ENCODE assay signal across 1 cellular context in the genomic region with DNA sequence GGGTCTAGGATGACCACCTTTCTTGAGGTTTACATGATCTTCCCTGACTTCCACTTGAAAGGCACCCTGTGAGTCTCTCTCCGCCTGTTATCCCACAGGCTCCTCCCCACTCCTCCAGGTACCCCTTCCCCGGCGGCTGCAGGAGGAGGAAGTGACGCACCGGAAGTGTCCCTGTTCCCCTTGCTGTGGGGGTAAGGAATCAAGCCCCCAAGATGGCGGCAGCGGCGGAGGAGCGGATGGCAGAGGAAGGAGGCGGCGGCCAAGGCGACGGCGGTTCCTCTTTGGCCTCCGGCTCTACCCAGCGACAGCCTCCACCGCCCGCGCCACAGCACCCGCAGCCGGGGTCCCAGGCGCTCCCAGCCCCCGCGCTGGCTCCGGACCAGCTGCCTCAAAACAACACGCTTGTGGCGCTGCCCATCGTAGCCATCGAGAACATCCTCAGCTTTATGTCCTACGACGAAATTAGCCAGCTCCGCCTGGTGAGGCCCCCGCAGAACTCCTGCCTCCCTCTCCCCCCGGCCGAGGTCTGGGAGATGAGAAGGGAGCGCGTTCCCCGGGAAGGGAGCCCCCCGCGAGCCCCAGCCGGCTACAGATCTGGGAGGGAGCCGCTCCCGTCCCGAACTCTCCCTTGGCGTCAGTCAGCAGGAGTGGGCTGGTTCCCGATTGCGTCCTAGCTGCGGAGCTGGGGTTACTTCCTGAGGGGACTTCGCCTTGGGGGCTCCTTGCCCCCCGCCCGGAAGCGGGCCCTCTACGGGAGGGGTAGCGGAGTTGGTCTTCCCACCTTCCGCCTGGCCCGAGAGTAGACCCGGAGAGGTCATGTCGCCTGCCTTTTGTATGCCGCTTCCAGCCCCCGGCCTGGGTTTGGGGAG.
A peak's percentile ranks its signal among the peaks of the same experiment; 100 is the strongest.
TF ChIP-seq lines count a peak whose summit lies in the region.

A gene with protein sequence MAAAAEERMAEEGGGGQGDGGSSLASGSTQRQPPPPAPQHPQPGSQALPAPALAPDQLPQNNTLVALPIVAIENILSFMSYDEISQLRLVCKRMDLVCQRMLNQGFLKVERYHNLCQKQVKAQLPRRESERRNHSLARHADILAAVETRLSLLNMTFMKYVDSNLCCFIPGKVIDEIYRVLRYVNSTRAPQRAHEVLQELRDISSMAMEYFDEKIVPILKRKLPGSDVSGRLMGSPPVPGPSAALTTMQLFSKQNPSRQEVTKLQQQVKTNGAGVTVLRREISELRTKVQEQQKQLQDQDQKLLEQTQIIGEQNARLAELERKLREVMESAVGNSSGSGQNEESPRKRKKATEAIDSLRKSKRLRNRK (plus strand): TSS at position 194 of the 869 bp plus-strand sequence. CDS start 19 bp downstream, at position 213.

TF ChIP-seq in HepG2, 621 proteins besides CTCF, POLR2A, EP300 and RAD21 (continued from another document and continues in another):
- TF ChIP-seq, protein P1, sequence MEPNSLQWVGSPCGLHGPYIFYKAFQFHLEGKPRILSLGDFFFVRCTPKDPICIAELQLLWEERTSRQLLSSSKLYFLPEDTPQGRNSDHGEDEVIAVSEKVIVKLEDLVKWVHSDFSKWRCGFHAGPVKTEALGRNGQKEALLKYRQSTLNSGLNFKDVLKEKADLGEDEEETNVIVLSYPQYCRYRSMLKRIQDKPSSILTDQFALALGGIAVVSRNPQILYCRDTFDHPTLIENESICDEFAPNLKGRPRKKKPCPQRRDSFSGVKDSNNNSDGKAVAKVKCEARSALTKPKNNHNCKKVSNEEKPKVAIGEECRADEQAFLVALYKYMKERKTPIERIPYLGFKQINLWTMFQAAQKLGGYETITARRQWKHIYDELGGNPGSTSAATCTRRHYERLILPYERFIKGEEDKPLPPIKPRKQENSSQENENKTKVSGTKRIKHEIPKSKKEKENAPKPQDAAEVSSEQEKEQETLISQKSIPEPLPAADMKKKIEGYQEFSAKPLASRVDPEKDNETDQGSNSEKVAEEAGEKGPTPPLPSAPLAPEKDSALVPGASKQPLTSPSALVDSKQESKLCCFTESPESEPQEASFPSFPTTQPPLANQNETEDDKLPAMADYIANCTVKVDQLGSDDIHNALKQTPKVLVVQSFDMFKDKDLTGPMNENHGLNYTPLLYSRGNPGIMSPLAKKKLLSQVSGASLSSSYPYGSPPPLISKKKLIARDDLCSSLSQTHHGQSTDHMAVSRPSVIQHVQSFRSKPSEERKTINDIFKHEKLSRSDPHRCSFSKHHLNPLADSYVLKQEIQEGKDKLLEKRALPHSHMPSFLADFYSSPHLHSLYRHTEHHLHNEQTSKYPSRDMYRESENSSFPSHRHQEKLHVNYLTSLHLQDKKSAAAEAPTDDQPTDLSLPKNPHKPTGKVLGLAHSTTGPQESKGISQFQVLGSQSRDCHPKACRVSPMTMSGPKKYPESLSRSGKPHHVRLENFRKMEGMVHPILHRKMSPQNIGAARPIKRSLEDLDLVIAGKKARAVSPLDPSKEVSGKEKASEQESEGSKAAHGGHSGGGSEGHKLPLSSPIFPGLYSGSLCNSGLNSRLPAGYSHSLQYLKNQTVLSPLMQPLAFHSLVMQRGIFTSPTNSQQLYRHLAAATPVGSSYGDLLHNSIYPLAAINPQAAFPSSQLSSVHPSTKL (CRISPR knock-in tag; IDR thresholded peaks at IDR 0.05) = peak; percentile 45; the same call in 1 of the 2 replicates
- peak; percentile 61 for TF ChIP-seq ZFX (CRISPR knock-in tag; IDR thresholded peaks at IDR 0.05; ENCODE audit: low read depth)
- TF ChIP-seq ZNF33A (CRISPR knock-in tag; IDR thresholded peaks at IDR 0.05; ENCODE audit: borderline replicate concordance) = no peak
- no peak for TF ChIP-seq HIVEP1 (CRISPR knock-in tag; IDR thresholded peaks at IDR 0.05)
- 0 out of 2 replicates have a peak, but pooled peaks have one; percentile 63 for TF ChIP-seq ZNF615 (CRISPR knock-in tag; IDR thresholded peaks at IDR 0.05; ENCODE audit: borderline replicate concordance)
- no peak for TF ChIP-seq ZNF557 (CRISPR knock-in tag; IDR thresholded peaks at IDR 0.05)
- TF ChIP-seq, protein P2, sequence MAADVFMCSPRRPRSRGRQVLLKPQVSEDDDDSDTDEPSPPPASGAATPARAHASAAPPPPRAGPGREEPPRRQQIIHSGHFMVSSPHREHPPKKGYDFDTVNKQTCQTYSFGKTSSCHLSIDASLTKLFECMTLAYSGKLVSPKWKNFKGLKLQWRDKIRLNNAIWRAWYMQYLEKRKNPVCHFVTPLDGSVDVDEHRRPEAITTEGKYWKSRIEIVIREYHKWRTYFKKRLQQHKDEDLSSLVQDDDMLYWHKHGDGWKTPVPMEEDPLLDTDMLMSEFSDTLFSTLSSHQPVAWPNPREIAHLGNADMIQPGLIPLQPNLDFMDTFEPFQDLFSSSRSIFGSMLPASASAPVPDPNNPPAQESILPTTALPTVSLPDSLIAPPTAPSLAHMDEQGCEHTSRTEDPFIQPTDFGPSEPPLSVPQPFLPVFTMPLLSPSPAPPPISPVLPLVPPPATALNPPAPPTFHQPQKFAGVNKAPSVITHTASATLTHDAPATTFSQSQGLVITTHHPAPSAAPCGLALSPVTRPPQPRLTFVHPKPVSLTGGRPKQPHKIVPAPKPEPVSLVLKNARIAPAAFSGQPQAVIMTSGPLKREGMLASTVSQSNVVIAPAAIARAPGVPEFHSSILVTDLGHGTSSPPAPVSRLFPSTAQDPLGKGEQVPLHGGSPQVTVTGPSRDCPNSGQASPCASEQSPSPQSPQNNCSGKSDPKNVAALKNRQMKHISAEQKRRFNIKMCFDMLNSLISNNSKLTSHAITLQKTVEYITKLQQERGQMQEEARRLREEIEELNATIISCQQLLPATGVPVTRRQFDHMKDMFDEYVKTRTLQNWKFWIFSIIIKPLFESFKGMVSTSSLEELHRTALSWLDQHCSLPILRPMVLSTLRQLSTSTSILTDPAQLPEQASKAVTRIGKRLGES (CRISPR knock-in tag; IDR thresholded peaks at IDR 0.05; ENCODE audit: borderline replicate concordance) = 0 out of 2 replicates have a peak, but pooled peaks have one; percentile 40
- peak; percentile 94 for TF ChIP-seq GATAD1 (CRISPR knock-in tag; IDR thresholded peaks at IDR 0.05)
- no peak for TF ChIP-seq ZNF24 (IDR thresholded peaks at IDR 0.05)
- TF ChIP-seq ZNF460 (CRISPR knock-in tag; IDR thresholded peaks at IDR 0.05; ENCODE audit: borderline replicate concordance) = no peak
- TF ChIP-seq, protein P3, sequence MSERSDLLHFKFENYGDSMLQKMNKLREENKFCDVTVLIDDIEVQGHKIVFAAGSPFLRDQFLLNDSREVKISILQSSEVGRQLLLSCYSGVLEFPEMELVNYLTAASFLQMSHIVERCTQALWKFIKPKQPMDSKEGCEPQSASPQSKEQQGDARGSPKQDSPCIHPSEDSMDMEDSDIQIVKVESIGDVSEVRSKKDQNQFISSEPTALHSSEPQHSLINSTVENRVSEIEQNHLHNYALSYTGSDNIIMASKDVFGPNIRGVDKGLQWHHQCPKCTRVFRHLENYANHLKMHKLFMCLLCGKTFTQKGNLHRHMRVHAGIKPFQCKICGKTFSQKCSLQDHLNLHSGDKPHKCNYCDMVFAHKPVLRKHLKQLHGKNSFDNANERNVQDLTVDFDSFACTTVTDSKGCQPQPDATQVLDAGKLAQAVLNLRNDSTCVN (CRISPR knock-in tag; IDR thresholded peaks at IDR 0.05; ENCODE audit: borderline replicate concordance) = 0 out of 2 replicates have a peak, but pooled peaks have one; percentile 34
- TF ChIP-seq, protein P4, sequence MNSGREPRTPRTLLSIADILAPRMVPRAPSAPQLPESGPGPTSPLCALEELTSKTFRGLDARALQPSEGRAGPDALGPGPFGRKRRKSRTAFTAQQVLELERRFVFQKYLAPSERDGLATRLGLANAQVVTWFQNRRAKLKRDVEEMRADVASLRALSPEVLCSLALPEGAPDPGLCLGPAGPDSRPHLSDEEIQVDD (CRISPR knock-in tag; IDR thresholded peaks at IDR 0.05; ENCODE audit: borderline replicate concordance) = 0 out of 2 replicates have a peak, but pooled peaks have one; percentile 43
- no peak for TF ChIP-seq KLF13 (CRISPR knock-in tag; IDR thresholded peaks at IDR 0.05)
- TF ChIP-seq SRSF9 (IDR thresholded peaks at IDR 0.05; ENCODE audit: borderline replicate concordance, insufficient read depth, low read depth, low read length, poor library complexity, severe bottlenecking) = no peak
- TF ChIP-seq, protein P5, sequence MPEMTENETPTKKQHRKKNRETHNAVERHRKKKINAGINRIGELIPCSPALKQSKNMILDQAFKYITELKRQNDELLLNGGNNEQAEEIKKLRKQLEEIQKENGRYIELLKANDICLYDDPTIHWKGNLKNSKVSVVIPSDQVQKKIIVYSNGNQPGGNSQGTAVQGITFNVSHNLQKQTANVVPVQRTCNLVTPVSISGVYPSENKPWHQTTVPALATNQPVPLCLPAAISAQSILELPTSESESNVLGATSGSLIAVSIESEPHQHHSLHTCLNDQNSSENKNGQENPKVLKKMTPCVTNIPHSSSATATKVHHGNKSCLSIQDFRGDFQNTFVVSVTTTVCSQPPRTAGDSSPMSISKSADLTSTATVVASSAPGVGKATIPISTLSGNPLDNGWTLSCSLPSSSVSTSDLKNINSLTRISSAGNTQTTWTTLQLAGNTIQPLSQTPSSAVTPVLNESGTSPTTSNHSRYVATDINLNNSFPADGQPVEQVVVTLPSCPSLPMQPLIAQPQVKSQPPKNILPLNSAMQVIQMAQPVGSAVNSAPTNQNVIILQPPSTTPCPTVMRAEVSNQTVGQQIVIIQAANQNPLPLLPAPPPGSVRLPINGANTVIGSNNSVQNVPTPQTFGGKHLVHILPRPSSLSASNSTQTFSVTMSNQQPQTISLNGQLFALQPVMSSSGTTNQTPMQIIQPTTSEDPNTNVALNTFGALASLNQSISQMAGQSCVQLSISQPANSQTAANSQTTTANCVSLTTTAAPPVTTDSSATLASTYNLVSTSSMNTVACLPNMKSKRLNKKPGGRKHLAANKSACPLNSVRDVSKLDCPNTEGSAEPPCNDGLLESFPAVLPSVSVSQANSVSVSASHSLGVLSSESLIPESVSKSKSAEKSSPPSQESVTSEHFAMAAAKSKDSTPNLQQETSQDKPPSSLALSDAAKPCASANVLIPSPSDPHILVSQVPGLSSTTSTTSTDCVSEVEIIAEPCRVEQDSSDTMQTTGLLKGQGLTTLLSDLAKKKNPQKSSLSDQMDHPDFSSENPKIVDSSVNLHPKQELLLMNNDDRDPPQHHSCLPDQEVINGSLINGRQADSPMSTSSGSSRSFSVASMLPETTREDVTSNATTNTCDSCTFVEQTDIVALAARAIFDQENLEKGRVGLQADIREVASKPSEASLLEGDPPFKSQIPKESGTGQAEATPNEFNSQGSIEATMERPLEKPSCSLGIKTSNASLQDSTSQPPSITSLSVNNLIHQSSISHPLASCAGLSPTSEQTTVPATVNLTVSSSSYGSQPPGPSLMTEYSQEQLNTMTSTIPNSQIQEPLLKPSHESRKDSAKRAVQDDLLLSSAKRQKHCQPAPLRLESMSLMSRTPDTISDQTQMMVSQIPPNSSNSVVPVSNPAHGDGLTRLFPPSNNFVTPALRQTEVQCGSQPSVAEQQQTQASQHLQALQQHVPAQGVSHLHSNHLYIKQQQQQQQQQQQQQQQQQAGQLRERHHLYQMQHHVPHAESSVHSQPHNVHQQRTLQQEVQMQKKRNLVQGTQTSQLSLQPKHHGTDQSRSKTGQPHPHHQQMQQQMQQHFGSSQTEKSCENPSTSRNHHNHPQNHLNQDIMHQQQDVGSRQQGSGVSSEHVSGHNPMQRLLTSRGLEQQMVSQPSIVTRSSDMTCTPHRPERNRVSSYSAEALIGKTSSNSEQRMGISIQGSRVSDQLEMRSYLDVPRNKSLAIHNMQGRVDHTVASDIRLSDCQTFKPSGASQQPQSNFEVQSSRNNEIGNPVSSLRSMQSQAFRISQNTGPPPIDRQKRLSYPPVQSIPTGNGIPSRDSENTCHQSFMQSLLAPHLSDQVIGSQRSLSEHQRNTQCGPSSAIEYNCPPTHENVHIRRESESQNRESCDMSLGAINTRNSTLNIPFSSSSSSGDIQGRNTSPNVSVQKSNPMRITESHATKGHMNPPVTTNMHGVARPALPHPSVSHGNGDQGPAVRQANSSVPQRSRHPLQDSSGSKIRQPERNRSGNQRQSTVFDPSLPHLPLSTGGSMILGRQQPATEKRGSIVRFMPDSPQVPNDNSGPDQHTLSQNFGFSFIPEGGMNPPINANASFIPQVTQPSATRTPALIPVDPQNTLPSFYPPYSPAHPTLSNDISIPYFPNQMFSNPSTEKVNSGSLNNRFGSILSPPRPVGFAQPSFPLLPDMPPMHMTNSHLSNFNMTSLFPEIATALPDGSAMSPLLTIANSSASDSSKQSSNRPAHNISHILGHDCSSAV (CRISPR knock-in tag; IDR thresholded peaks at IDR 0.05; ENCODE audit: borderline replicate concordance) = no peak
- TF ChIP-seq GATAD2A (CRISPR knock-in tag; IDR thresholded peaks at IDR 0.05) = peak; percentile 57; the same call in 1 of the 2 replicates
- TF ChIP-seq ZNF225 (CRISPR knock-in tag; IDR thresholded peaks at IDR 0.05) = peak; percentile 51; the same call in 1 of the 2 replicates
- TF ChIP-seq ZNF44 (CRISPR knock-in tag; IDR thresholded peaks at IDR 0.05) = no peak
- TF ChIP-seq, protein P6, sequence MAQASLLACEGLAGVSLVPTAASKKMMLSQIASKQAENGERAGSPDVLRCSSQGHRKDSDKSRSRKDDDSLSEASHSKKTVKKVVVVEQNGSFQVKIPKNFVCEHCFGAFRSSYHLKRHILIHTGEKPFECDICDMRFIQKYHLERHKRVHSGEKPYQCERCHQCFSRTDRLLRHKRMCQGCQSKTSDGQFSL (CRISPR knock-in tag; IDR thresholded peaks at IDR 0.05) = no peak
- TF ChIP-seq, protein P7, sequence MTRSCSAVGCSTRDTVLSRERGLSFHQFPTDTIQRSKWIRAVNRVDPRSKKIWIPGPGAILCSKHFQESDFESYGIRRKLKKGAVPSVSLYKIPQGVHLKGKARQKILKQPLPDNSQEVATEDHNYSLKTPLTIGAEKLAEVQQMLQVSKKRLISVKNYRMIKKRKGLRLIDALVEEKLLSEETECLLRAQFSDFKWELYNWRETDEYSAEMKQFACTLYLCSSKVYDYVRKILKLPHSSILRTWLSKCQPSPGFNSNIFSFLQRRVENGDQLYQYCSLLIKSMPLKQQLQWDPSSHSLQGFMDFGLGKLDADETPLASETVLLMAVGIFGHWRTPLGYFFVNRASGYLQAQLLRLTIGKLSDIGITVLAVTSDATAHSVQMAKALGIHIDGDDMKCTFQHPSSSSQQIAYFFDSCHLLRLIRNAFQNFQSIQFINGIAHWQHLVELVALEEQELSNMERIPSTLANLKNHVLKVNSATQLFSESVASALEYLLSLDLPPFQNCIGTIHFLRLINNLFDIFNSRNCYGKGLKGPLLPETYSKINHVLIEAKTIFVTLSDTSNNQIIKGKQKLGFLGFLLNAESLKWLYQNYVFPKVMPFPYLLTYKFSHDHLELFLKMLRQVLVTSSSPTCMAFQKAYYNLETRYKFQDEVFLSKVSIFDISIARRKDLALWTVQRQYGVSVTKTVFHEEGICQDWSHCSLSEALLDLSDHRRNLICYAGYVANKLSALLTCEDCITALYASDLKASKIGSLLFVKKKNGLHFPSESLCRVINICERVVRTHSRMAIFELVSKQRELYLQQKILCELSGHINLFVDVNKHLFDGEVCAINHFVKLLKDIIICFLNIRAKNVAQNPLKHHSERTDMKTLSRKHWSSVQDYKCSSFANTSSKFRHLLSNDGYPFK (CRISPR knock-in tag; IDR thresholded peaks at IDR 0.05; ENCODE audit: borderline replicate concordance) = peak; percentile 87
- TF ChIP-seq, protein P8, sequence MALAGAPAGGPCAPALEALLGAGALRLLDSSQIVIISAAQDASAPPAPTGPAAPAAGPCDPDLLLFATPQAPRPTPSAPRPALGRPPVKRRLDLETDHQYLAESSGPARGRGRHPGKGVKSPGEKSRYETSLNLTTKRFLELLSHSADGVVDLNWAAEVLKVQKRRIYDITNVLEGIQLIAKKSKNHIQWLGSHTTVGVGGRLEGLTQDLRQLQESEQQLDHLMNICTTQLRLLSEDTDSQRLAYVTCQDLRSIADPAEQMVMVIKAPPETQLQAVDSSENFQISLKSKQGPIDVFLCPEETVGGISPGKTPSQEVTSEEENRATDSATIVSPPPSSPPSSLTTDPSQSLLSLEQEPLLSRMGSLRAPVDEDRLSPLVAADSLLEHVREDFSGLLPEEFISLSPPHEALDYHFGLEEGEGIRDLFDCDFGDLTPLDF (CRISPR knock-in tag; IDR thresholded peaks at IDR 0.05) = peak; percentile 20; the same call in 1 of the 2 replicates
- TF ChIP-seq ZNF10 (CRISPR knock-in tag; IDR thresholded peaks at IDR 0.05; ENCODE audit: borderline replicate concordance, low read depth) = no peak
- no peak for TF ChIP-seq NONO (IDR thresholded peaks at IDR 0.05)
- TF ChIP-seq NONO (CRISPR knock-in tag; conservative IDR thresholded peaks at IDR 0.05) = peak; percentile 82
- TF ChIP-seq ZNF382 (CRISPR knock-in tag; IDR thresholded peaks at IDR 0.05; ENCODE audit: borderline replicate concordance) = no peak
